In genomic region chr7:56106108-56107073, GRCh38 we compare ENCODE assay signal across 8 cellular contexts. TPM values are rescaled to one million over a fixed set of nuclear protein-coding genes. Genes with fewer than 3 reads are reported as not detected.
DNase-seq lines count a peak whose midpoint lies in the region; ATAC-seq and TF ChIP-seq lines count a peak whose summit lies in the region.

CHCHD2 (minus strand) TSS chr7:56106476; CDS start chr7:56106413, 63 bp downstream.

- ATAC-seq in GM19043 (IDR thresholded peaks at IDR 0.05; ENCODE audit: low read depth, unreplicated experiment) (peak; percentile 99), HG03378 (IDR thresholded peaks at IDR 0.05; ENCODE audit: unreplicated experiment) (peak; percentile 99)

- no peaks in the 10 kb centered on the region for H3K27me3 ChIP-seq in kidney epithelial cell (ENCODE audit: control insufficient read depth, insufficient read depth, low read length)

- DNase-seq in AG10803 (ENCODE audit: low read depth) (peak; percentile 99), NCI-H446 treated with DMSO at 0.1 percent for 48 hours (lab: John Stamatoyannopoulos, UW) (peak; percentile 99), kidney epithelial cell (ENCODE audit: low read depth) (peak; percentile 98)
- DNase-seq in activated CD4-positive, CD25-positive, alpha-beta regulatory T cell treated with anti-CD3 and anti-CD28 coated beads, Interleukin-2, amount 50 U/mL, for 16 hours (ENCODE audit: low read depth, low spot score): peak; percentile 91
- DNase-seq in central memory CD4-positive, alpha-beta T cell: peak; percentile 95
- DNase-seq in stimulated activated CD4-positive, alpha-beta T cell treated with anti-CD3 and anti-CD28 coated beads, Interleukin-15, amount 100 ng/mL, for 48 hours (ENCODE audit: low read depth in 2 of 2): peak; percentile 90 to 93

- H3K36me3 ChIP-seq in kidney epithelial cell (ENCODE audit: control insufficient read depth, insufficient read depth, low read length): peaks cover 2% of the 10 kb centered on the region

- H3K4me3 ChIP-seq in AG10803 (ENCODE audit: low read length) (peak within 1 kb of the TSS; percentile 95), kidney epithelial cell (ENCODE audit: low read depth, low read length) (peak within 1 kb of the TSS; percentile 85)

- TF ChIP-seq CTCF in AG10803 (conservative IDR thresholded peaks at IDR 0.05; ENCODE audit: low read length) (no peak), kidney epithelial cell (IDR thresholded peaks at IDR 0.05; ENCODE audit: insufficient read depth, low read length, poor library complexity, severe bottlenecking) (no peak)

RNA-seq across cellular contexts. Expression of gene CHCHD2, which starts in this region (rescaled TPM):
- 687 and 735 TPM in 2 replicates for total RNA-seq in kidney epithelial cell

Comparison
In these comparisons a context has a peak if more than half of its experiments do, and no peak if none do; other contexts are left out.
1. Peak in every context shown above with its lines: DNase-seq, ATAC-seq and H3K4me3 ChIP-seq.